Comparison of ENCODE assay signal across 1 cellular context in the genomic region with DNA sequence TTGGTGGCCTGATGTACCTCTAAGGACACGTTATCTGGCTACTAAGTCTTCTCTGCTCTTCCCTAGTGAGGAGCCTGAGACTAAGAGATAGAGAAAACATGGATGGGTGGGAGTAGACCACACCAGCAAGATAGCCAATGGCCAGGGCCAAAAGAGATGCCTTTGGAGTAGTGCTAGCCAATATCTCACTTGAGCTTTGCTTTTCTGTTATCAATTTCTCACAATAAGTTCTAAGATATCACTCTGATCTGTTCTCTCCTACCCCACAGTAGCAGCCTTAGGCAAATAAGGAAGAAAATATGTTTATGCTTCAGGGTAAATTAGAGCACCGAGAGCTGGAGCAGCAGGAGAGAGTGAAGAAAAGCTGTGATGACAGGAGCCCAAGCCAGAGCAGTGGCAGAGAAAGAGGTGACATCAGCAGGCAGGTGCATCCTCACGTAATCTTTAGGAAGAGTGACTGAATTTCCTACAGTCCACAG.
TF ChIP-seq lines count a peak whose summit lies in the region.

No MANE protein-coding gene starts in this region.

TF ChIP-seq in K562, 482 proteins besides CTCF, POLR2A, EP300 and RAD21 (continued from another document and continues in another):
- no peak for TF ChIP-seq SMC3 (conservative IDR thresholded peaks at IDR 0.05; ENCODE audit: insufficient read depth, low read depth, low read length)
- TF ChIP-seq ZNF436 (CRISPR knock-in tag; IDR thresholded peaks at IDR 0.05) = no peak
- no peak for TF ChIP-seq BRF1 (IDR thresholded peaks at IDR 0.05; ENCODE audit: borderline replicate concordance, extremely low read depth, insufficient read length)
- TF ChIP-seq GTF2A2 (tag; IDR thresholded peaks at IDR 0.05) = no peak
- TF ChIP-seq STAT6 (CRISPR knock-in tag; IDR thresholded peaks at IDR 0.05) = no peak
- TF ChIP-seq SNAPC5 (CRISPR knock-in tag; IDR thresholded peaks at IDR 0.05) = no peak
- TF ChIP-seq ZHX1 (conservative IDR thresholded peaks at IDR 0.05; ENCODE audit: low read length) = no peak
- TF ChIP-seq, protein P1, sequence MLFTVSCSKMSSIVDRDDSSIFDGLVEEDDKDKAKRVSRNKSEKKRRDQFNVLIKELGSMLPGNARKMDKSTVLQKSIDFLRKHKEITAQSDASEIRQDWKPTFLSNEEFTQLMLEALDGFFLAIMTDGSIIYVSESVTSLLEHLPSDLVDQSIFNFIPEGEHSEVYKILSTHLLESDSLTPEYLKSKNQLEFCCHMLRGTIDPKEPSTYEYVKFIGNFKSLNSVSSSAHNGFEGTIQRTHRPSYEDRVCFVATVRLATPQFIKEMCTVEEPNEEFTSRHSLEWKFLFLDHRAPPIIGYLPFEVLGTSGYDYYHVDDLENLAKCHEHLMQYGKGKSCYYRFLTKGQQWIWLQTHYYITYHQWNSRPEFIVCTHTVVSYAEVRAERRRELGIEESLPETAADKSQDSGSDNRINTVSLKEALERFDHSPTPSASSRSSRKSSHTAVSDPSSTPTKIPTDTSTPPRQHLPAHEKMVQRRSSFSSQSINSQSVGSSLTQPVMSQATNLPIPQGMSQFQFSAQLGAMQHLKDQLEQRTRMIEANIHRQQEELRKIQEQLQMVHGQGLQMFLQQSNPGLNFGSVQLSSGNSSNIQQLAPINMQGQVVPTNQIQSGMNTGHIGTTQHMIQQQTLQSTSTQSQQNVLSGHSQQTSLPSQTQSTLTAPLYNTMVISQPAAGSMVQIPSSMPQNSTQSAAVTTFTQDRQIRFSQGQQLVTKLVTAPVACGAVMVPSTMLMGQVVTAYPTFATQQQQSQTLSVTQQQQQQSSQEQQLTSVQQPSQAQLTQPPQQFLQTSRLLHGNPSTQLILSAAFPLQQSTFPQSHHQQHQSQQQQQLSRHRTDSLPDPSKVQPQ (CRISPR knock-in tag; IDR thresholded peaks at IDR 0.05; ENCODE audit: borderline replicate concordance) = no peak
- TF ChIP-seq CBX2 (IDR thresholded peaks at IDR 0.05; ENCODE audit: insufficient read depth, low read length, poor library complexity, severe bottlenecking) = no peak
- TF ChIP-seq, protein P2, sequence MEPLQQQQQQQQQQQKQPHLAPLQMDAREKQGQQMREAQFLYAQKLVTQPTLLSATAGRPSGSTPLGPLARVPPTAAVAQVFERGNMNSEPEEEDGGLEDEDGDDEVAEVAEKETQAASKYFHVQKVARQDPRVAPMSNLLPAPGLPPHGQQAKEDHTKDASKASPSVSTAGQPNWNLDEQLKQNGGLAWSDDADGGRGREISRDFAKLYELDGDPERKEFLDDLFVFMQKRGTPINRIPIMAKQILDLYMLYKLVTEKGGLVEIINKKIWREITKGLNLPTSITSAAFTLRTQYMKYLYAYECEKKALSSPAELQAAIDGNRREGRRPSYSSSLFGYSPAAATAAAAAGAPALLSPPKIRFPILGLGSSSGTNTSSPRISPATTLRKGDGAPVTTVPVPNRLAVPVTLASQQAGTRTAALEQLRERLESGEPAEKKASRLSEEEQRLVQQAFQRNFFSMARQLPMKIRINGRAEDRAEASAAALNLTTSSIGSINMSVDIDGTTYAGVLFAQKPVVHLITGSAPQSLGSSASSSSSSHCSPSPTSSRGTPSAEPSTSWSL (CRISPR knock-in tag; IDR thresholded peaks at IDR 0.05; ENCODE audit: borderline replicate concordance) = no peak
- TF ChIP-seq, protein P3, sequence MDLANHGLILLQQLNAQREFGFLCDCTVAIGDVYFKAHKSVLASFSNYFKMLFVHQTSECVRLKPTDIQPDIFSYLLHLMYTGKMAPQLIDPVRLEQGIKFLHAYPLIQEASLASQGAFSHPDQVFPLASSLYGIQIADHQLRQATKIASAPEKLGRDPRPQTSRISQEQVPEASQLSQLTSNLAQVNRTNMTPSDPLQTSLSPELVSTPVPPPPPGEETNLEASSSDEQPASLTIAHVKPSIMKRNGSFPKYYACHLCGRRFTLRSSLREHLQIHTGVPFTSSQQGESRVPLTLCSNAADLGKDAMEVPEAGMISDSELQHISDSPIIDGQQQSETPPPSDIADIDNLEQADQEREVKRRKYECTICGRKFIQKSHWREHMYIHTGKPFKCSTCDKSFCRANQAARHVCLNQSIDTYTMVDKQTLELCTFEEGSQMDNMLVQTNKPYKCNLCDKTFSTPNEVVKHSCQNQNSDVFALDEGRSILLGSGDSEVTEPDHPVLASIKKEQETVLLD (IDR thresholded peaks at IDR 0.05) = no peak
- no peak for TF ChIP-seq ELF4 (CRISPR knock-in tag; IDR thresholded peaks at IDR 0.05)
- no peak for TF ChIP-seq ZNF551 (CRISPR knock-in tag; IDR thresholded peaks at IDR 0.05)
- TF ChIP-seq SMAD4 (CRISPR knock-in tag; conservative IDR thresholded peaks at IDR 0.05) = peak; percentile 61
- TF ChIP-seq POLR3A (IDR thresholded peaks at IDR 0.05; ENCODE audit: borderline replicate concordance, extremely low read depth, insufficient read depth, insufficient read length) = no peak
- no peak for TF ChIP-seq ETV1 (tag; conservative IDR thresholded peaks at IDR 0.05; ENCODE audit: low read depth)
- TF ChIP-seq, protein P4, sequence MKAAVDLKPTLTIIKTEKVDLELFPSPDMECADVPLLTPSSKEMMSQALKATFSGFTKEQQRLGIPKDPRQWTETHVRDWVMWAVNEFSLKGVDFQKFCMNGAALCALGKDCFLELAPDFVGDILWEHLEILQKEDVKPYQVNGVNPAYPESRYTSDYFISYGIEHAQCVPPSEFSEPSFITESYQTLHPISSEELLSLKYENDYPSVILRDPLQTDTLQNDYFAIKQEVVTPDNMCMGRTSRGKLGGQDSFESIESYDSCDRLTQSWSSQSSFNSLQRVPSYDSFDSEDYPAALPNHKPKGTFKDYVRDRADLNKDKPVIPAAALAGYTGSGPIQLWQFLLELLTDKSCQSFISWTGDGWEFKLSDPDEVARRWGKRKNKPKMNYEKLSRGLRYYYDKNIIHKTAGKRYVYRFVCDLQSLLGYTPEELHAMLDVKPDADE (conservative IDR thresholded peaks at IDR 0.05; ENCODE audit: control insufficient read depth, low read depth, low read length) = no peak
- no peak for TF ChIP-seq XRCC4 (IDR thresholded peaks at IDR 0.05; ENCODE audit: extremely low read depth, insufficient read depth, insufficient read length)
- no peak for TF ChIP-seq SIRT6 (IDR thresholded peaks at IDR 0.05; ENCODE audit: low read depth, low read length)
- no peak for TF ChIP-seq ZNF12 (CRISPR knock-in tag; IDR thresholded peaks at IDR 0.05)
- no peak for TF ChIP-seq ZBTB43 (CRISPR knock-in tag; IDR thresholded peaks at IDR 0.05)
- no peak for TF ChIP-seq CAMTA2 (CRISPR knock-in tag; conservative IDR thresholded peaks at IDR 0.05)
- no peak for TF ChIP-seq ZNF445 (CRISPR knock-in tag; IDR thresholded peaks at IDR 0.05; ENCODE audit: low read depth)
- peak; percentile 44; the same call in 1 of the 2 replicates for TF ChIP-seq DMBX1 (CRISPR knock-in tag; IDR thresholded peaks at IDR 0.05; ENCODE audit: borderline replicate concordance)
- TF ChIP-seq CCNT2 (IDR thresholded peaks at IDR 0.05; ENCODE audit: borderline replicate concordance, extremely low read depth, insufficient read length, low read depth, low read length) = peak; percentile 98
- TF ChIP-seq ZC3H4 (CRISPR knock-in tag; IDR thresholded peaks at IDR 0.05; ENCODE audit: borderline replicate concordance) = no peak
- TF ChIP-seq SMARCA4 (IDR thresholded peaks at IDR 0.05) = peak; percentile 96
- no peak for TF ChIP-seq SIX5 (IDR thresholded peaks at IDR 0.05; ENCODE audit: borderline replicate concordance in 1 of 2, insufficient read depth in 1 of 2, low read depth in 1 of 2, low read length in 2 of 2)
- peak; percentile 67 for TF ChIP-seq ATF3 (IDR thresholded peaks at IDR 0.05)
- TF ChIP-seq ATF3 (CRISPR knock-in tag; conservative IDR thresholded peaks at IDR 0.05) = 0 out of 2 replicates have a peak, but pooled peaks have one; percentile 16
- TF ChIP-seq GABPB1 (CRISPR knock-in tag; IDR thresholded peaks at IDR 0.05) = no peak
- no peak for TF ChIP-seq RBM22 (IDR thresholded peaks at IDR 0.05; ENCODE audit: low read depth, low read length, poor library complexity, severe bottlenecking)
- no peak for TF ChIP-seq HNRNPLL (IDR thresholded peaks at IDR 0.05; ENCODE audit: low read depth, low read length, poor library complexity, severe bottlenecking)
- TF ChIP-seq PURB (CRISPR knock-in tag; IDR thresholded peaks at IDR 0.05; ENCODE audit: low read depth) = no peak
- TF ChIP-seq SPI1 (IDR thresholded peaks at IDR 0.05; ENCODE audit: borderline replicate concordance, low read depth, low read length) = no peak
- no peak for TF ChIP-seq KHSRP (IDR thresholded peaks at IDR 0.05)
- no peak for TF ChIP-seq PCBP2 (IDR thresholded peaks at IDR 0.05; ENCODE audit: low read depth, low read length, poor library complexity, severe bottlenecking)
- TF ChIP-seq ID3 (CRISPR knock-in tag; IDR thresholded peaks at IDR 0.05) = no peak
- no peak for TF ChIP-seq ID3 (tag; IDR thresholded peaks at IDR 0.05)
- no peak for TF ChIP-seq GTF3C2 (IDR thresholded peaks at IDR 0.05; ENCODE audit: borderline replicate concordance, extremely low read depth, insufficient read length)
